In the genomic region with DNA sequence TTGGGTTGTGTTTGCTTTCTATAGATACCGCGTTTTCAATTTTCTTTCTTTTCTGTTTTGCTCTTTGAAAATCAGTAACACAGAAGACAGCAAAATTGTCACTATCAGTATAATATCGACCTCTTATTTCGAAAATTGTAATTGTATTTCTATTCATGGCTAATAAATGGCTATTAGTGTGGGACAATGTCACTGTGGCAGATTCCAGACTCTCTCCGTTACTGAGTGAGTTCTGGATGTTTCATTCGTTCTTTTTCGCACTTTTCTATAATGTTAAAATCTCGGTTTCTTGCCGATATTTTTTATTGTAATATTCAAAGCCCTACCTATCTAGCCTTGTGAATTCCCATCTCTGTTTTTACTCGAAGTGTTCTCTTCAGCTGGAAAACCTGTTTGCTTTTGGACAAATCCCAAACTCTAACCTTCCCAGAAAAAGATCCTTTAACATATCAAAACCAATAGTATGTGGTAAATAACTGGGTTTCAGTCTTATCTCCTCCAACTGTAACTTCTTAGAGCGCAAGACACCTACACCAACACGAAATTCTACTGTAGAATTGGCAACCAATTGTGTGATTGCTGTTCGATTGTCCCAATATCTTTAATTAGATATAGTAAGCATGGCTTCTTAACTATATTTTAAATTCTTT, we compare ENCODE assay signal across 8 cellular contexts. TPM values are rescaled to one million over a fixed set of nuclear protein-coding genes. Genes with fewer than 3 reads are reported as not detected.
A peak's percentile ranks its signal among the peaks of the same experiment; 100 is the strongest.
DNase-seq lines count a peak whose midpoint lies in the region; ATAC-seq and TF ChIP-seq lines count a peak whose summit lies in the region.

No MANE protein-coding gene starts in this region.

- DNase-seq in activated naive CD8-positive, alpha-beta T cell treated with anti-CD3 and anti-CD28 coated beads, Interleukin-2, amount 10 ng/mL, durations not matched to agents 7 days and 5 days: no peak
- peak; percentile 82 for DNase-seq in kidney glomerular epithelial cell (lab: John Stamatoyannopoulos, UW)
- DNase-seq in thyroid gland: no peak
- no peak for DNase-seq in RPMI8226

- no peaks in the 10 kb centered on the region for H3K27me3 ChIP-seq in thyroid gland

- H3K9ac ChIP-seq in ES-I3 (ENCODE audit: low read depth, low read length): peak overlapping the region; percentile 78

- 2% methylated on average over 13 of the region's 13 CpGs for WGBS in thyroid gland, 2 donors

- no peaks in the 10 kb centered on the region for H3K9me3 Mint-ChIP-seq in activated naive CD8-positive, alpha-beta T cell treated with anti-CD3 and anti-CD28 coated beads, Interleukin-2, amount 10 ng/mL, durations not matched to agents 7 days and 5 days

- H3K4me1 ChIP-seq in ES-I3 (ENCODE audit: insufficient read depth, low read length) (peaks cover 17% of the 10 kb centered on the region; the same call in 1 of the 2 replicates), thyroid gland (peaks cover 0 to 11% of the 10 kb centered on the region in 2 donors)

- H3K27ac ChIP-seq in thyroid gland: peak overlapping the region in 1 of 3 donors; percentile 39

- H3K4me3 ChIP-seq in thyroid gland (replicated peaks in 1 of 3): peak overlapping the region in 2 of 3 donors; percentile 41 to 69

- no peak for TF ChIP-seq POLR2A in thyroid gland (IDR thresholded peaks at IDR 0.05)

- H3K4me1 Mint-ChIP-seq in activated naive CD8-positive, alpha-beta T cell treated with anti-CD3 and anti-CD28 coated beads, Interleukin-2, amount 10 ng/mL, durations not matched to agents 7 days and 5 days: peaks cover 39% of the 10 kb centered on the region

- ATAC-seq in HG02970 (IDR thresholded peaks at IDR 0.05; ENCODE audit: low FRiP score, unreplicated experiment): peak; percentile 3
- ATAC-seq in activated naive CD8-positive, alpha-beta T cell treated with anti-CD3 and anti-CD28 coated beads, Interleukin-2, amount 10 ng/mL, durations not matched to agents 7 days and 5 days (ENCODE audit: low read depth): no peak
- ATAC-seq in HG03521 (IDR thresholded peaks at IDR 0.05; ENCODE audit: unreplicated experiment): no peak
- ATAC-seq in HG02852 (IDR thresholded peaks at IDR 0.05; ENCODE audit: unreplicated experiment): no peak

- peak in 2 of 6 experiments; percentile 1 to 17 for TF ChIP-seq CTCF in thyroid gland (IDR thresholded peaks at IDR 0.05)

- H3K9me3 ChIP-seq in ES-I3 (ENCODE audit: control insufficient read depth, insufficient read depth, low read length): no peaks in the 10 kb centered on the region
- H3K9me3 ChIP-seq in thyroid gland: no peaks in the 10 kb centered on the region

- H3K27ac Mint-ChIP-seq in activated naive CD8-positive, alpha-beta T cell treated with anti-CD3 and anti-CD28 coated beads, Interleukin-2, amount 10 ng/mL, durations not matched to agents 7 days and 5 days: peak overlapping the region; percentile 97

- intact Hi-C loops in thyroid gland (cut with DNase I): no loop called here

- H3K4me3 Mint-ChIP-seq in activated naive CD8-positive, alpha-beta T cell treated with anti-CD3 and anti-CD28 coated beads, Interleukin-2, amount 10 ng/mL, durations not matched to agents 7 days and 5 days: peak overlapping the region; percentile 91

- peaks cover 3% of the 10 kb centered on the region for H3K27me3 Mint-ChIP-seq in activated naive CD8-positive, alpha-beta T cell treated with anti-CD3 and anti-CD28 coated beads, Interleukin-2, amount 10 ng/mL, durations not matched to agents 7 days and 5 days

- peaks cover 6% of the 10 kb centered on the region for H3K36me3 Mint-ChIP-seq in activated naive CD8-positive, alpha-beta T cell treated with anti-CD3 and anti-CD28 coated beads, Interleukin-2, amount 10 ng/mL, durations not matched to agents 7 days and 5 days

- H3K36me3 ChIP-seq in ES-I3 (ENCODE audit: insufficient read depth, low read length) (no peaks in the 10 kb centered on the region), thyroid gland (no peaks in the 10 kb centered on the region)

- POLR2A ChIA-PET in activated naive CD8-positive, alpha-beta T cell treated with anti-CD3 and anti-CD28 coated beads, Interleukin-2, amount 10 ng/mL, durations not matched to agents 7 days and 5 days (lab: Charles Lee): interaction anchor here (0.7 to 2.7 kb wide), 6 partner anchors 38 to 221 kb away, joined by 3 to 18 read pairs (median 6); partner anchors contain the start of genes CREG1, DCAF6 and MPC2

RNA-seq across cellular contexts. Expression of gene MPZL1, which starts 6.0 kb away (rescaled TPM):
- total RNA-seq in activated naive CD8-positive, alpha-beta T cell treated with anti-CD3 and anti-CD28 coated beads, Interleukin-2, amount 10 ng/mL, durations not matched to agents 7 days and 5 days: 1 to 10 TPM; 8.5 to 9.3 TPM
- 10 to 100 TPM; 52.6 to 90.2 (median 61.8) TPM for total RNA-seq in thyroid gland

Comparison
In these comparisons a context has a peak if more than half of its experiments do, and no peak if none do; other contexts are left out.
1. RNA of gene MPZL1, which starts 6.0 kb away (total RNA-seq): 52.6 to 90.2 TPM in thyroid gland; 8.5 to 9.3 TPM in activated naive CD8-positive, alpha-beta T cell treated with anti-CD3 and anti-CD28 coated beads, Interleukin-2, amount 10 ng/mL, durations not matched to agents 7 days and 5 days; every median in the first group is over 4 times any median in the second.